Comparison of ENCODE assay signal across 8 cellular contexts in the genomic region with DNA sequence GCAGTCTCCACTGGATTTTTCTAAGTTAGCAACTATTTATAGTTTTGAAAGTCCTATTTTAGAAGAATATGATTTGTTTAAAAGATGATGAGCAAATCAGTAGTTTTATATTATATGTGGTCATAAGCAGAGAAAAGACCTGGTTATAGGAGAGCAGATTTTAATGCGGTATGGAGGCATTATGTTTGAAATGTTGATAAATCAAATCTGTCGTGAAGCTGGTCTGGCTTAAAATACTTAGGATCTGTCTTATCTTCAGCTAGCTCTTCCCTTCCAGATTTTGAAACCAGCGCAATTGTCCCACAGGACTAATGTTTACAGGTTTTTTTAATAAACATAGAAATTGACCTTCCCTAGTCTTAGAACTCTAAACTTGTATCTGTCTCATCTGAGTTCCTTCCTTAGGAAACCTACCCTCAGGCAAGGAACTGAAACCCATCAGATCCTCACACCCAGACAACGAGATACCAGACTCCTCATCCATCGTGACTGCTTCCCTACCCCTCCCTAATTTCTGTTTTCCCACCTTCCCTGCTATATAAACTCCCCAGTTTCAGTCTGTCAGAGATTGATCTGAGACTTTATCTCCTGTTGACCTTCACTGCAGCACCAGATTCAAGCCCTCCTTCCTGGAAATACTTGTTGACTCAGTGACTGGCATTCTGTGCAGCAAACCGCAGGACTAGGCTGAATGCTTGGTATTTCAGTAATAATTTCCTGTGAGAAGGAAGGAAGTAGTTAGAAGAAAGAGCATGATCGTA.
A peak's percentile ranks its signal among the peaks of the same experiment; 100 is the strongest.
DNase-seq lines count a peak whose midpoint lies in the region; FAIRE-seq and TF ChIP-seq lines count a peak whose summit lies in the region.

No MANE protein-coding gene starts in this region.

- no peak for TF ChIP-seq POLR2A in H54 (IDR thresholded peaks at IDR 0.05; ENCODE audit: low read depth, low read length)

- DNase-seq in AG08395 (ENCODE audit: low spot score) (peak; percentile 58), H54 (ENCODE audit: insufficient read length, low spot score) (peak; percentile 47), kidney tubule cell (ENCODE audit: low spot score) (peak; percentile 63), DMS 273 (lab: John Stamatoyannopoulos, UW; ENCODE audit: unreplicated experiment) (no peak), NCI-H526 (lab: John Stamatoyannopoulos, UW) (no peak), NCI-H1105 treated with DMSO at 0.1 percent for 48 hours (lab: John Stamatoyannopoulos, UW) (no peak), T-helper 9 cell (no peak)
- peak; percentile 6 to 16 for DNase-seq in activated CD4-positive, alpha-beta T cell treated with anti-CD3 and anti-CD28 coated beads, Interleukin-2, amount 50 U/mL, for 48 hours

- FAIRE-seq in H54 (lab: Jason Lieb, UNC) = no peak

Comparison
In these comparisons a context has a peak if more than half of its experiments do, and no peak if none do; other contexts are left out.
1. DNase-seq: peak in AG08395 (single experiment), H54 (single experiment), activated CD4-positive, alpha-beta T cell treated with anti-CD3 and anti-CD28 coated beads, Interleukin-2, amount 50 U/mL, for 48 hours (2 of 2) and kidney tubule cell (single experiment); none in DMS 273 (single experiment), NCI-H526 (0 of 2), NCI-H1105 treated with DMSO at 0.1 percent for 48 hours (single experiment) and T-helper 9 cell (single experiment).